ENCODE assay signal across 13 cellular contexts in the genomic region with DNA sequence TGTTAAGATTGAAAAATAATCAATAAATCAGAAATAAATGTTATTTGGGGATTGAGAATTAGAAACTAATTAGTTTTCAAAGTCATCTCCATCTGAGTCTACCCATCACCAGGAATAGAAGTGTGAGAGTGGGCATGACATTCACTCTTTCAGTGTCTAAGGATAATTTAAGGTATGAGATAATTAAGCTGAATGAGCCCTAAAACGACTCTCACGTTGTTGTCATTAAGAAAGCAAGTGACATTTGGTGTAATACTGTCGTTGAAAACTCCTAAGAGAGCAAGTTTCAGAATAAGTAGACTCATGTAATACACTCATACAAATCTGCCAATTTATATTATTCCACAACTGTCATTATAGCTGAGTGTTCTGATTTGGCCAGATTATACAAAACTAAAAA. TPM values are rescaled to one million over a fixed set of nuclear protein-coding genes. Genes with fewer than 3 reads are reported as not detected.
DNase-seq lines count a peak whose midpoint lies in the region; ATAC-seq, FAIRE-seq and TF ChIP-seq lines count a peak whose summit lies in the region.
"Had no signal": no experiment of that assay in that cellular context is flagged by ENCODE, and none has a peak within 500 bp of the region (broad histone marks: within the 10 kb centered on the region; RNA-seq: fewer than 3 reads in every experiment).

No MANE protein-coding gene starts in this region.

- no peak overlapping the region for H2AFZ ChIP-seq in HepG2 (ENCODE audit: low read length)
- no peak overlapping the region for H2AFZ ChIP-seq in astrocyte (ENCODE audit: low read depth, low read length)
- no peak overlapping the region for H2AFZ ChIP-seq in PC-3 (ENCODE audit: low read length)

- H3K9ac ChIP-seq in liver (ENCODE audit: low read depth in 1 of 2, low read length in 2 of 2) (no peak overlapping the region), HepG2 (ENCODE audit: insufficient read depth, low read depth, low read length) (no peak overlapping the region), astrocyte (ENCODE audit: low read length) (no peak overlapping the region), PC-3 (ENCODE audit: low read length) (no peak overlapping the region)
- H3K9ac ChIP-seq: KMS-11 had no signal

- no peak for FAIRE-seq in HepG2 (lab: Jason Lieb, UNC)
- FAIRE-seq in astrocyte (lab: Jason Lieb, UNC), result no peak

- in situ Hi-C loops in HepG2 (cut with HindIII; ENCODE audit: extremely low pct_ligation_motif_present, low pct_unique_long_range_greater_than_20kb), result no loop called here

- H3K4me2 ChIP-seq in HepG2 (ENCODE audit: low read depth, low read length), result no peak overlapping the region
- H3K4me2 ChIP-seq in astrocyte (ENCODE audit: low read length), result no peak overlapping the region
- H3K4me2 ChIP-seq in PC-3 (ENCODE audit: low read length), result no peak overlapping the region
- H3K4me2 ChIP-seq: KMS-11 had no signal

- TF ChIP-seq EP300 in HepG2 (IDR thresholded peaks at IDR 0.05; ENCODE audit: low read depth in 2 of 2, low read length in 2 of 2) (no peak), HepG2 (CRISPR knock-in tag; IDR thresholded peaks at IDR 0.05; ENCODE audit: borderline replicate concordance) (no peak)

- no peaks in the 10 kb centered on the region for H3K9me3 Mint-ChIP-seq in astrocyte (ENCODE audit: unreplicated experiment)
- H3K9me3 Mint-ChIP-seq: HFFc6 had no signal

- BruUV-seq in HepG2 (replicated peaks; lab: Mats Ljungman, UMichigan) (no TSS peak), PC-3 (replicated peaks; lab: Mats Ljungman, UMichigan) (no TSS peak)

- H3K27ac Mint-ChIP-seq in astrocyte (ENCODE audit: unreplicated experiment), result peak overlapping the region; percentile 81

- no peak overlapping the region for H3K4me3 Mint-ChIP-seq in astrocyte (ENCODE audit: unreplicated experiment)

- no peaks in the 10 kb centered on the region for H3K27me3 ChIP-seq in liver (ENCODE audit: control insufficient read depth in 4 of 4, insufficient read depth in 4 of 4, low read length in 3 of 4)
- H3K27me3 ChIP-seq in HepG2 (ENCODE audit: control insufficient read depth in 1 of 2, insufficient read depth in 2 of 2, low read length in 2 of 2), result no peaks in the 10 kb centered on the region
- H3K27me3 ChIP-seq in astrocyte (ENCODE audit: insufficient read depth, low read length), result no peaks in the 10 kb centered on the region
- H3K27me3 ChIP-seq in PC-3 (ENCODE audit: low read length), result no peaks in the 10 kb centered on the region

- POLR2A ChIA-PET in HepG2 (lab: Yijun Ruan, JAX), result no interaction called here
- POLR2A ChIA-PET in PC-3 (lab: Charles Lee; ENCODE audit: unreplicated experiment), result no interaction called here

- H3K9me3 ChIP-seq in liver (ENCODE audit: control insufficient read depth in 4 of 4, low read length in 3 of 4) (no peaks in the 10 kb centered on the region), HepG2 (ENCODE audit: low read length) (peaks cover 18% of the 10 kb centered on the region), astrocyte (ENCODE audit: insufficient read depth, low read depth, low read length) (no peaks in the 10 kb centered on the region), PC-3 (ENCODE audit: low read length) (no peaks in the 10 kb centered on the region)

- H3K27ac ChIP-seq in liver (ENCODE audit: low read depth in 1 of 2, low read length in 2 of 2) (peak overlapping the region; percentile 12 to 18), HepG2 (ENCODE audit: extremely low read length, insufficient read depth, low read length) (no peak overlapping the region), astrocyte (ENCODE audit: low read depth, low read length) (no peak overlapping the region), PC-3 (ENCODE audit: low read length) (no peak overlapping the region)
- H3K27ac ChIP-seq: C4-2B, KMS-11 had no signal

- TF ChIP-seq CTCF in liver (IDR thresholded peaks at IDR 0.05; ENCODE audit: low read depth, low read length, missing input control) (no peak), HepG2 (CRISPR knock-in tag; IDR thresholded peaks at IDR 0.05) (no peak), astrocyte (IDR thresholded peaks at IDR 0.05; ENCODE audit: insufficient read depth, low read depth, low read length) (no peak), PC-3 (conservative IDR thresholded peaks at IDR 0.05; ENCODE audit: low read depth, low read length) (no peak)

- no peak for TF ChIP-seq RAD21 in liver (IDR thresholded peaks at IDR 0.05)
- no peak for TF ChIP-seq RAD21 in HepG2 (CRISPR knock-in tag; IDR thresholded peaks at IDR 0.05)

- no peaks in the 10 kb centered on the region for H3K36me3 Mint-ChIP-seq in astrocyte (ENCODE audit: low read depth, unreplicated experiment)

- H3K79me2 ChIP-seq in HepG2 (ENCODE audit: insufficient read depth, low read length), result no peaks in the 10 kb centered on the region
- no peaks in the 10 kb centered on the region for H3K79me2 ChIP-seq in astrocyte (ENCODE audit: insufficient read depth, low read length)
- no peaks in the 10 kb centered on the region for H3K79me2 ChIP-seq in PC-3 (ENCODE audit: low read length)

- H3K4me1 ChIP-seq in liver (ENCODE audit: control insufficient read depth in 4 of 4, insufficient read depth in 4 of 4, low read length in 3 of 4), result peaks cover 0 to 33% (median 32%) of the 10 kb centered on the region in 4 donors
- no peaks in the 10 kb centered on the region for H3K4me1 ChIP-seq in HepG2 (ENCODE audit: insufficient read depth, low read length)
- peaks cover 8% of the 10 kb centered on the region for H3K4me1 ChIP-seq in astrocyte (ENCODE audit: insufficient read depth, low read length)
- 0 out of 2 replicates have a peak, but pooled peaks cover 4% of the 10 kb centered on the region for H3K4me1 ChIP-seq in PC-3 (ENCODE audit: insufficient read depth, low read length)

- CTCF ChIA-PET in HepG2 (lab: Yijun Ruan, JAX; ENCODE audit: low intra/inter-chr PET ratio, low total read pairs), result no interaction called here
- CTCF ChIA-PET in PC-3 (lab: Charles Lee), result no interaction called here

- 28% methylated on average over 3 of the region's 3 CpGs for WGBS in liver
- 74% methylated on average over 3 of the region's 3 CpGs for WGBS in HepG2 (ENCODE audit: low lambda C conversion rate)

- no peaks in the 10 kb centered on the region for H3K9me2 ChIP-seq in PC-3 (replicated peaks; ENCODE audit: low read length)

- H3F3A ChIP-seq in PC-3 (ENCODE audit: low read length, unreplicated experiment), result no peaks in the 10 kb centered on the region

- H3K36me3 ChIP-seq in liver (ENCODE audit: control insufficient read depth in 4 of 4, insufficient read depth in 3 of 4, low read depth in 1 of 4, low read length in 3 of 4) (no peaks in the 10 kb centered on the region), HepG2 (replicated peaks in 1 of 2; ENCODE audit: control insufficient read depth in 1 of 2, insufficient read depth in 2 of 2, low read length in 2 of 2) (no peaks in the 10 kb centered on the region), astrocyte (ENCODE audit: insufficient read depth, low read length) (no peaks in the 10 kb centered on the region), PC-3 (ENCODE audit: low read depth, low read length) (no peaks in the 10 kb centered on the region)

- intact Hi-C loops in HepG2 (cut with micrococcal nuclease; ENCODE audit: unreplicated experiment) (no loop called here), PC-3 (cut with micrococcal nuclease) (loop anchor here (1.0 to 5.0 kb wide), 5 partner anchors 46 to 513 kb away; no protein-coding TSS in a partner anchor)

- H3K4me3 ChIP-seq in liver (ENCODE audit: low read depth in 1 of 3, low read length in 3 of 3) (peak overlapping the region in 1 of 3 donors; percentile 17), HepG2 (replicated peaks in 1 of 3; ENCODE audit: insufficient read depth in 1 of 3, low read depth in 2 of 3, low read length in 3 of 3) (no peak overlapping the region), astrocyte (ENCODE audit: insufficient read depth, low read depth, low read length) (no peak overlapping the region), PC-3 (ENCODE audit: low read length) (no peak overlapping the region)

- H3K27me3 Mint-ChIP-seq in astrocyte (ENCODE audit: low read depth, unreplicated experiment), result no peaks in the 10 kb centered on the region

- no peak for DNase-seq in HepG2 (ENCODE audit: low spot score)
- DNase-seq in astrocyte (ENCODE audit: low read depth), result no peak
- peak; percentile 6 for DNase-seq in kidney tubule cell (ENCODE audit: low spot score)
- no peak for DNase-seq in UCSD-AML1 (lab: John Stamatoyannopoulos, UW; ENCODE audit: unreplicated experiment)
- no peak for DNase-seq in PC-3
- DNase-seq: DMS79 treated with DMSO at 0.1 percent for 48 hours, NCI-H510A had no signal

- H4K20me1 ChIP-seq in HepG2 (ENCODE audit: insufficient read depth, low read length) (no peaks in the 10 kb centered on the region), astrocyte (ENCODE audit: insufficient read depth, low read length) (no peaks in the 10 kb centered on the region), PC-3 (ENCODE audit: low read length) (no peaks in the 10 kb centered on the region)

- H3K4me1 Mint-ChIP-seq in astrocyte (ENCODE audit: low read depth, unreplicated experiment), result peaks cover 38% of the 10 kb centered on the region

- no peak for TF ChIP-seq POLR2A in HepG2 (IDR thresholded peaks at IDR 0.05; ENCODE audit: insufficient read depth in 1 of 2, low read depth in 2 of 2, low read length in 2 of 2)

- ATAC-seq in HepG2 (no peak), PC-3 (no peak), HG02970 (IDR thresholded peaks at IDR 0.05; ENCODE audit: low FRiP score, unreplicated experiment) (no peak)
- ATAC-seq: Panc1 had no signal

RNA-seq across cellular contexts. Expression of gene AGMO, which starts 7.1 kb away (rescaled TPM):
- 10 to 100 TPM; 27.5 to 46.6 TPM for total RNA-seq in liver
- polyA plus RNA-seq in liver, result 10 to 100 TPM; 21.6 to 35.6 TPM
- total RNA-seq in HepG2 (2016; rRNA removed; fragmentation: Illumina TruSeq; extraction: Trizol), result 0.22 TPM in 1 of 2 replicates, not detected in the other
- total RNA-seq in HepG2 (2016; cell fraction: cytosol; rRNA removed; fragmentation: Illumina TruSeq; extraction: Trizol; ENCODE audit: low read depth), result not detected in 2 replicates
- 0.16 and 0.39 TPM in 2 replicates for total RNA-seq in HepG2 (2016; cell fraction: insoluble cytoplasmic fraction; rRNA removed; fragmentation: Illumina TruSeq; extraction: Trizol)
- 0.09 TPM in 1 of 2 replicates, not detected in the other for total RNA-seq in HepG2 (2016; cell fraction: membrane; rRNA removed; fragmentation: Illumina TruSeq; extraction: Trizol)
- total RNA-seq in HepG2 (2016; cell fraction: nucleus; rRNA removed; fragmentation: Illumina TruSeq; extraction: Trizol), result 0.41 and 0.84 TPM in 2 replicates
- 0.47 and 0.50 TPM in 2 replicates for polyA plus RNA-seq in HepG2 (2011; rRNA removed)
- 0.24 and 0.45 TPM in 2 replicates for polyA plus RNA-seq in HepG2 (2011; cell fraction: cytosol; rRNA removed)
- polyA plus RNA-seq in HepG2 (2011; cell fraction: nucleus; rRNA removed), result 0.26 and 0.38 TPM in 2 replicates
- polyA plus RNA-seq in HepG2 (2012), result 0.21 and 0.98 TPM in 2 replicates
- polyA plus RNA-seq in HepG2 (2016; cell fraction: cytosol; fragmentation: Illumina TruSeq; extraction: Trizol; ENCODE audit: low read depth), result not detected in 2 replicates
- polyA plus RNA-seq in HepG2 (2016; cell fraction: insoluble cytoplasmic fraction; fragmentation: Illumina TruSeq; extraction: Trizol; ENCODE audit: low read depth), result 0.26 TPM in 1 of 2 replicates, not detected in the other
- polyA plus RNA-seq in HepG2 (2016; cell fraction: membrane; fragmentation: Illumina TruSeq; extraction: Trizol; ENCODE audit: low read depth), result not detected in 2 replicates
- 0.17 and 0.18 TPM in 2 replicates for polyA plus RNA-seq in HepG2 (2016; cell fraction: nucleus; fragmentation: Illumina TruSeq; extraction: Trizol; ENCODE audit: insufficient read depth, low read depth)
- polyA minus RNA-seq in HepG2 (2011; rRNA and poly(A)+ RNA removed; ENCODE audit: low replicate concordance), result 0.62 and 1.1 TPM in 2 replicates
- polyA minus RNA-seq in HepG2 (2011; cell fraction: cytosol; rRNA and poly(A)+ RNA removed), result not detected in 2 replicates
- 2.2 and 2.4 TPM in 2 replicates for polyA minus RNA-seq in HepG2 (2011; cell fraction: nucleus; rRNA and poly(A)+ RNA removed)
- 0.34 and 0.41 TPM in 2 replicates for total RNA-seq in astrocyte
- 0.11 TPM in 1 of 2 replicates, not detected in the other for total RNA-seq in PC-3 (2014; rRNA removed)

Comparison
In these comparisons a context has a peak if more than half of its experiments do, and no peak if none do; other contexts are left out.
1. H3K27ac ChIP-seq: peak in liver (2 of 2); none in HepG2 (single experiment), astrocyte (single experiment) and PC-3 (single experiment).
2. RNA of gene AGMO, which starts 7.1 kb away (total RNA-seq): 27.5 to 46.6 TPM in liver; 0.34 to 0.41 TPM in astrocyte, 0.09 to 0.84 TPM in HepG2 and 0.11 TPM in PC-3; every median in the first group is over 10 times any median in the second.